ENCODE assay signal across 16 cellular contexts in the genomic region with DNA sequence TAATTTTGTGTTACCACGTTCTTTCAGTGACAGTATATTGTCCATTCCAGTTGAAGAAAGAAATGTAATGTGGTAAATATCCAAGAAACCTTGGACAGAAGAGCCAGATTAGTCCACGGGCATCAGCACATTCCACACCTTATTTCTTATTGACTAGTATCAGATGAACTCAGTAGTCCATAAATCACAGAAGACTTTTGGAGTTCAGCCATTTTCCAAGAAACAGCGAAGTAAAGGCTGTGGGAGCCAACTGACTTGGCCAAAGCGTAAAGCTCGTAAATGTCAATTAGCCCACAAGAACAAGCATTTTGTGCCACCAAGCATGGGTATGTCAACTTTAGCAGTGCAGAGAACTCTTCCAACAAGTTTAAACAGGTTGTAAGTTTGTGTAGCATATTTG.
DNase-seq lines count a peak whose midpoint lies in the region; ATAC-seq and TF ChIP-seq lines count a peak whose summit lies in the region.
"Had no signal": no experiment of that assay in that cellular context is flagged by ENCODE, and none has a peak within 500 bp of the region (broad histone marks: within the 10 kb centered on the region; RNA-seq: fewer than 3 reads in every experiment).

No MANE protein-coding gene starts in this region.

- DNase-seq in DMS79 treated with DMSO at 0.1 percent for 48 hours (lab: John Stamatoyannopoulos, UW) (peak; percentile 16), NCI-H446 (lab: John Stamatoyannopoulos, UW) (peak; percentile 38 to 58), fibroblast of villous mesenchyme (ENCODE audit: low read depth) (peak; percentile 65), cardiac septum (ENCODE audit: low spot score) (no peak)
- DNase-seq in activated CD4-positive, alpha-beta T cell treated with anti-CD3 and anti-CD28 coated beads, Interleukin-2, amount 10 ng/mL, durations not matched to agents 24 days and 14 days: no peak
- no peak for DNase-seq in effector memory CD8-positive, alpha-beta T cell
- DNase-seq: BE2C; C1 segment of cervical spinal cord; CD4-positive, CD25-positive, alpha-beta regulatory T cell; CD8-positive, alpha-beta memory T cell; COR-L47; DMS 273 treated with DMSO at 0.1 percent for 48 hours; DMS53; GDM1; HCEC 1CT had no signal

- no peak overlapping the region for H3K4me3 Mint-ChIP-seq in activated CD4-positive, alpha-beta T cell treated with anti-CD3 and anti-CD28 coated beads, Interleukin-2, amount 10 ng/mL, durations not matched to agents 24 days and 14 days
- H3K4me3 Mint-ChIP-seq in effector memory CD8-positive, alpha-beta T cell: no peak overlapping the region
- H3K4me3 Mint-ChIP-seq: CD4-positive, CD25-positive, alpha-beta regulatory T cell; CD8-positive, alpha-beta memory T cell; GM23338 had no signal

- no peak overlapping the region for H3K27ac Mint-ChIP-seq in activated CD4-positive, alpha-beta T cell treated with anti-CD3 and anti-CD28 coated beads, Interleukin-2, amount 10 ng/mL, durations not matched to agents 24 days and 14 days
- no peak overlapping the region for H3K27ac Mint-ChIP-seq in effector memory CD8-positive, alpha-beta T cell
- H3K27ac Mint-ChIP-seq: CD4-positive, CD25-positive, alpha-beta regulatory T cell; CD8-positive, alpha-beta memory T cell; GM23338 had no signal

- no peak for TF ChIP-seq CTCF in fibroblast of villous mesenchyme (IDR thresholded peaks at IDR 0.05; ENCODE audit: insufficient read depth, low read depth, low read length)

- intact Hi-C loops in cardiac septum (cut with DNase I): no loop called here
- intact Hi-C loops in activated CD4-positive, alpha-beta T cell treated with anti-CD3 and anti-CD28 coated beads, Interleukin-2, amount 10 ng/mL, durations not matched to agents 24 days and 14 days (cut with micrococcal nuclease): no loop called here

- peaks cover 35% of the 10 kb centered on the region for H3K9me3 Mint-ChIP-seq in activated CD4-positive, alpha-beta T cell treated with anti-CD3 and anti-CD28 coated beads, Interleukin-2, amount 10 ng/mL, durations not matched to agents 24 days and 14 days
- H3K9me3 Mint-ChIP-seq in effector memory CD8-positive, alpha-beta T cell: peaks cover 0 to 8% of the 10 kb centered on the region in 2 donors
- H3K9me3 Mint-ChIP-seq: GM23338 had no signal

- no peaks in the 10 kb centered on the region for H3K4me1 Mint-ChIP-seq in activated CD4-positive, alpha-beta T cell treated with anti-CD3 and anti-CD28 coated beads, Interleukin-2, amount 10 ng/mL, durations not matched to agents 24 days and 14 days
- H3K4me1 Mint-ChIP-seq in effector memory CD8-positive, alpha-beta T cell (ENCODE audit: low read depth in 2 of 2): no peaks in the 10 kb centered on the region
- H3K4me1 Mint-ChIP-seq: CD4-positive, CD25-positive, alpha-beta regulatory T cell; CD8-positive, alpha-beta memory T cell; GM23338 had no signal

- peaks cover 2% of the 10 kb centered on the region for H3K27me3 Mint-ChIP-seq in activated CD4-positive, alpha-beta T cell treated with anti-CD3 and anti-CD28 coated beads, Interleukin-2, amount 10 ng/mL, durations not matched to agents 24 days and 14 days
- H3K27me3 Mint-ChIP-seq in effector memory CD8-positive, alpha-beta T cell: peaks cover 36 to 59% of the 10 kb centered on the region in 2 donors

- H3K4me3 ChIP-seq in fibroblast of villous mesenchyme (ENCODE audit: low read depth, low read length): no peak overlapping the region
- H3K4me3 ChIP-seq: GM23338 had no signal

- no peaks in the 10 kb centered on the region for H3K36me3 Mint-ChIP-seq in activated CD4-positive, alpha-beta T cell treated with anti-CD3 and anti-CD28 coated beads, Interleukin-2, amount 10 ng/mL, durations not matched to agents 24 days and 14 days (ENCODE audit: low read depth)
- no peaks in the 10 kb centered on the region for H3K36me3 Mint-ChIP-seq in effector memory CD8-positive, alpha-beta T cell (ENCODE audit: insufficient read depth)
- H3K36me3 Mint-ChIP-seq: CD4-positive, CD25-positive, alpha-beta regulatory T cell; CD8-positive, alpha-beta memory T cell had no signal

- ATAC-seq in effector memory CD8-positive, alpha-beta T cell (replicated peaks): no peak
- ATAC-seq: GM23338 had no signal

Comparison
In these comparisons a context has a peak if more than half of its experiments do, and no peak if none do; other contexts are left out.
1. DNase-seq: peak in DMS79 treated with DMSO at 0.1 percent for 48 hours (single experiment), NCI-H446 (2 of 2) and fibroblast of villous mesenchyme (single experiment); none in cardiac septum (single experiment), activated CD4-positive, alpha-beta T cell treated with anti-CD3 and anti-CD28 coated beads, Interleukin-2, amount 10 ng/mL, durations not matched to agents 24 days and 14 days (single experiment) and effector memory CD8-positive, alpha-beta T cell (0 of 3).